18 cellular contexts compared by ENCODE assay signal in the genomic region with DNA sequence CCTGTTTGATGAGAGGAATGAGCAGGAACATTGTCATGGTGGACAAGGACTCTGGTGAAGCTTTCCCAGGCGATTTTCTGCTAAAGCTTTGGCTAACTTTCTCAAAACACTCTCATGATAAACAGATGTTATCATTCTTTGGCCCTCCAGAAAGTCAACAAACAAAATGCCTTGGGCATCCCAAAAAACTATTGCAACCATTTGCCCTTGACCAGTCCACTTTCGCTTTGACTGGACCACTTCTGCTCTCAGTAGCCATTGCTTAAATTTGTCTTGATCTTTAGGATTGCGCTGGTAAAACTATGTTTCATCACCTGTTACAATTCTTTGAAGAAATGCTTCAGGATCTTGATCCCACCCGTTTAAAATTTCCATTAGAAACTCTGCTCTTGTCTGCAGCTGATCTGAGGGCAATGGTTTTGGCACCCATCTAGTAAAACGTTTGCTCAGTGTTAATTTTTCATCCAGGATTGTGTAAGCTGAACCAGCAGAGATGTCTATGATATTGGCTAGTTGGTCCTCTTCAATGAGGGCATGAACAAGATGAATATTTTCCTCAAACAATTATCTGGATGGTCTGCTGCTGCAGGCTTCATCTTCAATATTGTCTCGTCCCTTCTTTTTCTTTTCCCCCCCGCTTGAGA. TPM values are rescaled to one million over a fixed set of nuclear protein-coding genes. Genes with fewer than 3 reads are reported as not detected.
DNase-seq lines count a peak whose midpoint lies in the region; ATAC-seq, FAIRE-seq and TF ChIP-seq lines count a peak whose summit lies in the region.
"Had no signal": no experiment of that assay in that cellular context is flagged by ENCODE, and none has a peak within 500 bp of the region (broad histone marks: within the 10 kb centered on the region; RNA-seq: fewer than 3 reads in every experiment).

No MANE protein-coding gene starts in this region.

- H3K9me3 Mint-ChIP-seq in memory B cell: no peaks in the 10 kb centered on the region
- H3K9me3 Mint-ChIP-seq in activated T-cell treated with anti-CD3 and anti-CD28 coated beads, Interleukin-2, amount 50 U/mL, for 24 hours: no peaks in the 10 kb centered on the region
- H3K9me3 Mint-ChIP-seq: CD4-positive, alpha-beta T cell; GM23338 had no signal

- TF ChIP-seq RAD21 in liver (IDR thresholded peaks at IDR 0.05) (peak in 1 of 2 donors; percentile 29), HepG2 (CRISPR knock-in tag; IDR thresholded peaks at IDR 0.05) (no peak)

- H3K4me3 ChIP-seq in liver (ENCODE audit: low read depth in 1 of 3, low read length in 3 of 3): peak overlapping the region; percentile 29 to 45 (median 43)
- H3K4me3 ChIP-seq in HepG2 (replicated peaks in 1 of 3; ENCODE audit: insufficient read depth in 1 of 3, low read depth in 2 of 3, low read length in 3 of 3): no peak overlapping the region
- H3K4me3 ChIP-seq: BLaER1, GM23338 had no signal

- TF ChIP-seq EP300 in HepG2 (IDR thresholded peaks at IDR 0.05; ENCODE audit: low read depth in 2 of 2, low read length in 2 of 2) (no peak), HepG2 (CRISPR knock-in tag; IDR thresholded peaks at IDR 0.05; ENCODE audit: borderline replicate concordance) (no peak)

- H3K27ac ChIP-seq in liver (ENCODE audit: low read depth in 1 of 2, low read length in 2 of 2) (peak overlapping the region; percentile 0 to 44), HepG2 (ENCODE audit: extremely low read length, insufficient read depth, low read length) (no peak overlapping the region)
- H3K27ac ChIP-seq: 22Rv1, BLaER1, KMS-11 had no signal

- no peak overlapping the region for H3K9ac ChIP-seq in liver (ENCODE audit: low read depth in 1 of 2, low read length in 2 of 2)
- H3K9ac ChIP-seq in HepG2 (ENCODE audit: insufficient read depth, low read depth, low read length): no peak overlapping the region
- H3K9ac ChIP-seq: BLaER1, KMS-11 had no signal

- BruUV-seq in HepG2 (replicated peaks; lab: Mats Ljungman, UMichigan): no TSS peak

- intact Hi-C loops in HepG2 (cut with micrococcal nuclease; ENCODE audit: unreplicated experiment): no loop called here

- H3K9me3 ChIP-seq in liver (ENCODE audit: control insufficient read depth in 4 of 4, low read length in 3 of 4) (no peaks in the 10 kb centered on the region), HepG2 (ENCODE audit: low read length) (no peaks in the 10 kb centered on the region)
- H3K9me3 ChIP-seq: BLaER1 had no signal

- 34% methylated on average over 7 of the region's 7 CpGs for WGBS in liver
- WGBS in HepG2 (ENCODE audit: low lambda C conversion rate): 17% methylated on average over 7 of the region's 7 CpGs

- H3K27me3 ChIP-seq in liver (ENCODE audit: control insufficient read depth in 4 of 4, insufficient read depth in 4 of 4, low read length in 3 of 4) (no peaks in the 10 kb centered on the region), HepG2 (ENCODE audit: control insufficient read depth in 1 of 2, insufficient read depth in 2 of 2, low read length in 2 of 2) (peaks cover 0 to 8% of the 10 kb centered on the region in 2 experiments; a peak in 2 of 5 replicates)
- H3K27me3 ChIP-seq: BLaER1 had no signal

- no peak for FAIRE-seq in HepG2 (lab: Jason Lieb, UNC)
- FAIRE-seq: G401.6 had no signal

- no peak overlapping the region for H2AFZ ChIP-seq in HepG2 (ENCODE audit: low read length)
- H2AFZ ChIP-seq: GM23338 had no signal

- peaks cover 25% of the 10 kb centered on the region for H3K36me3 Mint-ChIP-seq in memory B cell
- peaks cover 39% of the 10 kb centered on the region for H3K36me3 Mint-ChIP-seq in activated T-cell treated with anti-CD3 and anti-CD28 coated beads, Interleukin-2, amount 50 U/mL, for 24 hours (ENCODE audit: low read depth)

- no peak for TF ChIP-seq POLR2A in HepG2 (IDR thresholded peaks at IDR 0.05; ENCODE audit: insufficient read depth in 1 of 2, low read depth in 2 of 2, low read length in 2 of 2)

- H3K4me3 Mint-ChIP-seq in memory B cell: no peak overlapping the region
- H3K4me3 Mint-ChIP-seq in activated T-cell treated with anti-CD3 and anti-CD28 coated beads, Interleukin-2, amount 50 U/mL, for 24 hours: no peak overlapping the region
- H3K4me3 Mint-ChIP-seq: CD4-positive, alpha-beta T cell; GM23338 had no signal

- DNase-seq in HepG2 (ENCODE audit: low spot score) (no peak), RPMI7951 (ENCODE audit: low read depth) (peak; percentile 3), memory B cell (ENCODE audit: low spot score in 2 of 2) (no peak)
- no peak for DNase-seq in activated T-cell treated with anti-CD3 and anti-CD28 coated beads, Interleukin-2, amount 50 U/mL, for 24 hours
- DNase-seq: AML-193; CD4-positive, alpha-beta T cell; DMS79; H7 had no signal

- in situ Hi-C loops in HepG2 (cut with HindIII; ENCODE audit: extremely low pct_ligation_motif_present, low pct_unique_long_range_greater_than_20kb): no loop called here

- CTCF ChIA-PET in HepG2 (lab: Yijun Ruan, JAX; ENCODE audit: low intra/inter-chr PET ratio, low total read pairs): no interaction called here

- H3K36me3 ChIP-seq in liver (ENCODE audit: control insufficient read depth in 4 of 4, insufficient read depth in 3 of 4, low read depth in 1 of 4, low read length in 3 of 4) (peaks cover 0 to 2% (median 0%) of the 10 kb centered on the region in 4 donors), HepG2 (replicated peaks in 1 of 2; ENCODE audit: control insufficient read depth in 1 of 2, insufficient read depth in 2 of 2, low read length in 2 of 2) (no peaks in the 10 kb centered on the region)

- H3K4me1 ChIP-seq in liver (ENCODE audit: control insufficient read depth in 4 of 4, insufficient read depth in 4 of 4, low read length in 3 of 4) (peaks cover 6 to 29% (median 27%) of the 10 kb centered on the region in 4 donors), HepG2 (ENCODE audit: insufficient read depth, low read length) (peaks cover 7% of the 10 kb centered on the region; the same call in 1 of the 2 replicates)

- no peak overlapping the region for H3K4me2 ChIP-seq in HepG2 (ENCODE audit: low read depth, low read length)
- H3K4me2 ChIP-seq: BLaER1, GM23338, KMS-11 had no signal

- TF ChIP-seq CTCF in liver (IDR thresholded peaks at IDR 0.05; ENCODE audit: low read depth, low read length, missing input control) (no peak), HepG2 (CRISPR knock-in tag; IDR thresholded peaks at IDR 0.05) (no peak)

- no peaks in the 10 kb centered on the region for H3K27me3 Mint-ChIP-seq in memory B cell
- no peaks in the 10 kb centered on the region for H3K27me3 Mint-ChIP-seq in activated T-cell treated with anti-CD3 and anti-CD28 coated beads, Interleukin-2, amount 50 U/mL, for 24 hours
- H3K27me3 Mint-ChIP-seq: CD4-positive, alpha-beta T cell had no signal

- POLR2A ChIA-PET in HepG2 (lab: Yijun Ruan, JAX): no interaction called here

- H3K79me2 ChIP-seq in HepG2 (ENCODE audit: insufficient read depth, low read length): no peaks in the 10 kb centered on the region

- peaks cover 17% of the 10 kb centered on the region for H3K4me1 Mint-ChIP-seq in memory B cell
- H3K4me1 Mint-ChIP-seq in activated T-cell treated with anti-CD3 and anti-CD28 coated beads, Interleukin-2, amount 50 U/mL, for 24 hours (ENCODE audit: low read depth): peaks cover 58% of the 10 kb centered on the region

- peak overlapping the region; percentile 22 for H3K27ac Mint-ChIP-seq in memory B cell
- H3K27ac Mint-ChIP-seq in activated T-cell treated with anti-CD3 and anti-CD28 coated beads, Interleukin-2, amount 50 U/mL, for 24 hours: no peak overlapping the region
- H3K27ac Mint-ChIP-seq: CD4-positive, alpha-beta T cell; GM23338 had no signal

- no peaks in the 10 kb centered on the region for H4K20me1 ChIP-seq in HepG2 (ENCODE audit: insufficient read depth, low read length)

- no peak for ATAC-seq in HepG2
- no peak for ATAC-seq in memory B cell (ENCODE audit: low read depth)
- ATAC-seq in GM18511 (IDR thresholded peaks at IDR 0.05; ENCODE audit: unreplicated experiment): no peak
- no peak for ATAC-seq in HG02852 (IDR thresholded peaks at IDR 0.05; ENCODE audit: unreplicated experiment)
- ATAC-seq: GM23338 had no signal

RNA-seq across cellular contexts. Expression of a gene that starts 14.8 kb away (rescaled TPM):
- 10 to 100 TPM; 25.5 to 41.4 TPM for total RNA-seq in liver
- polyA plus RNA-seq in liver: 10 to 100 TPM; 15.6 to 16.4 TPM
- total RNA-seq in HepG2 (2016; rRNA removed; fragmentation: Illumina TruSeq; extraction: Trizol): 62.8 and 72.4 TPM in 2 replicates
- total RNA-seq in HepG2 (2016; cell fraction: cytosol; rRNA removed; fragmentation: Illumina TruSeq; extraction: Trizol; ENCODE audit: low read depth): 64.8 and 77.1 TPM in 2 replicates
- total RNA-seq in HepG2 (2016; cell fraction: insoluble cytoplasmic fraction; rRNA removed; fragmentation: Illumina TruSeq; extraction: Trizol): 53.2 and 64.4 TPM in 2 replicates
- 145 TPM in 2 replicates for total RNA-seq in HepG2 (2016; cell fraction: membrane; rRNA removed; fragmentation: Illumina TruSeq; extraction: Trizol)
- total RNA-seq in HepG2 (2016; cell fraction: nucleus; rRNA removed; fragmentation: Illumina TruSeq; extraction: Trizol): 39.0 and 39.8 TPM in 2 replicates
- 35.1 and 37.3 TPM in 2 replicates for polyA plus RNA-seq in HepG2 (2011; rRNA removed)
- 45.5 and 45.8 TPM in 2 replicates for polyA plus RNA-seq in HepG2 (2011; cell fraction: cytosol; rRNA removed)
- polyA plus RNA-seq in HepG2 (2011; cell fraction: nucleus; rRNA removed): 28.9 and 31.3 TPM in 2 replicates
- polyA plus RNA-seq in HepG2 (2012): 36.5 and 47.0 TPM in 2 replicates
- polyA plus RNA-seq in HepG2 (2016; cell fraction: cytosol; fragmentation: Illumina TruSeq; extraction: Trizol; ENCODE audit: low read depth): 59.1 and 60.0 TPM in 2 replicates
- 66.3 and 68.6 TPM in 2 replicates for polyA plus RNA-seq in HepG2 (2016; cell fraction: insoluble cytoplasmic fraction; fragmentation: Illumina TruSeq; extraction: Trizol; ENCODE audit: low read depth)
- polyA plus RNA-seq in HepG2 (2016; cell fraction: membrane; fragmentation: Illumina TruSeq; extraction: Trizol; ENCODE audit: low read depth): 115 and 125 TPM in 2 replicates
- 43.0 and 44.9 TPM in 2 replicates for polyA plus RNA-seq in HepG2 (2016; cell fraction: nucleus; fragmentation: Illumina TruSeq; extraction: Trizol; ENCODE audit: insufficient read depth, low read depth)
- 22.7 and 52.3 TPM in 2 replicates for polyA minus RNA-seq in HepG2 (2011; rRNA and poly(A)+ RNA removed; ENCODE audit: low replicate concordance)
- 39.2 and 52.8 TPM in 2 replicates for polyA minus RNA-seq in HepG2 (2011; cell fraction: cytosol; rRNA and poly(A)+ RNA removed)
- polyA minus RNA-seq in HepG2 (2011; cell fraction: nucleus; rRNA and poly(A)+ RNA removed): 33.9 and 36.3 TPM in 2 replicates
- 66.0 and 68.2 TPM in 2 replicates for total RNA-seq in RPMI7951 (2014; rRNA removed; shearing (Covaris generic))

RNA-seq across cellular contexts. Expression of a gene that starts 54.5 kb away (rescaled TPM):
- total RNA-seq in liver (under 1 TPM in 1 of 2 donors, not detected in 1; 0.92 TPM), HepG2 (2016; rRNA removed; fragmentation: Illumina TruSeq; extraction: Trizol) (not detected in 2 replicates)
- polyA plus RNA-seq in liver (under 1 TPM in 1 of 2 donors, not detected in 1; 0.24 TPM), HepG2 (2011; rRNA removed) (not detected in 2 replicates)
- not detected in 2 replicates for total RNA-seq in HepG2 (2016; cell fraction: cytosol; rRNA removed; fragmentation: Illumina TruSeq; extraction: Trizol; ENCODE audit: low read depth)
- total RNA-seq in HepG2 (2016; cell fraction: insoluble cytoplasmic fraction; rRNA removed; fragmentation: Illumina TruSeq; extraction: Trizol): not detected in 2 replicates
- total RNA-seq in HepG2 (2016; cell fraction: membrane; rRNA removed; fragmentation: Illumina TruSeq; extraction: Trizol): not detected in 2 replicates
- not detected in 2 replicates for total RNA-seq in HepG2 (2016; cell fraction: nucleus; rRNA removed; fragmentation: Illumina TruSeq; extraction: Trizol)
- not detected in 2 replicates for polyA plus RNA-seq in HepG2 (2011; cell fraction: cytosol; rRNA removed)
- not detected in 2 replicates for polyA plus RNA-seq in HepG2 (2011; cell fraction: nucleus; rRNA removed)
- polyA plus RNA-seq in HepG2 (2012): not detected in 2 replicates
- polyA plus RNA-seq in HepG2 (2016; cell fraction: cytosol; fragmentation: Illumina TruSeq; extraction: Trizol; ENCODE audit: low read depth): not detected in 2 replicates
- polyA plus RNA-seq in HepG2 (2016; cell fraction: insoluble cytoplasmic fraction; fragmentation: Illumina TruSeq; extraction: Trizol; ENCODE audit: low read depth): not detected in 2 replicates
- not detected in 2 replicates for polyA plus RNA-seq in HepG2 (2016; cell fraction: membrane; fragmentation: Illumina TruSeq; extraction: Trizol; ENCODE audit: low read depth)
- polyA plus RNA-seq in HepG2 (2016; cell fraction: nucleus; fragmentation: Illumina TruSeq; extraction: Trizol; ENCODE audit: insufficient read depth, low read depth): not detected in 2 replicates
- not detected in 2 replicates for polyA minus RNA-seq in HepG2 (2011; rRNA and poly(A)+ RNA removed; ENCODE audit: low replicate concordance)
- not detected in 2 replicates for polyA minus RNA-seq in HepG2 (2011; cell fraction: cytosol; rRNA and poly(A)+ RNA removed)
- not detected in 2 replicates for polyA minus RNA-seq in HepG2 (2011; cell fraction: nucleus; rRNA and poly(A)+ RNA removed)
- total RNA-seq in RPMI7951 (2014; rRNA removed; shearing (Covaris generic)): not detected in 2 replicates
- total RNA-seq: A673, GM23338, H7, HT1080 had no signal

Comparison
In these comparisons a context has a peak if more than half of its experiments do, and no peak if none do; other contexts are left out.
1. H3K4me3 ChIP-seq: peak in liver (3 of 3); none in HepG2 (0 of 3).